Comparison of ENCODE assay signal across 17 cellular contexts in the genomic region with DNA sequence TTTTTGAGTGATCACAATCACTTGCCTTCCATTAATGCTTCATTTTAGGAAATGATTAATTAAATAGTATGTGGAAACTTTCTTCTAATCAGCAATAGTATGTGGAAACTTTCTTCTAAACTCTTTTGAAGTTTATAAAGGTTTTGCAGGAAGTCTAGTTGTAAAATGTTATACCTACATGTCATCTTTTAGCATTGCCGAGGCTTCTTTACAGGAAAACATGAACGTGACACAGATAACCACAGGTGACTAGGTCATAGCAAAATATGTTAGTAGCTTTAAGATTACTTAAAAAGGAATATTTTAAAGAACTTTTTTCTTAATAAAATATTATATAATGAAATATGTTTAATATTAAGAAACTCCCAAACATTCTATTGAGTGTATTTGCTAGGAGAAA.
"Had no signal": no experiment of that assay in that cellular context is flagged by ENCODE, and none has a peak within 500 bp of the region (broad histone marks: within the 10 kb centered on the region; RNA-seq: fewer than 3 reads in every experiment).

No MANE protein-coding gene starts in this region.

- ATAC-seq: heart right ventricle, left lung had no signal

- FAIRE-seq: astrocyte had no signal

- H3K4me3 ChIP-seq: cardiac muscle cell, heart right ventricle, left lung, neural progenitor cell, pancreas, skin epidermis, tibial artery, vagina had no signal

- H3K27me3 Mint-ChIP-seq: activated B cell treated with CpG ODN at 0.5 μM for 24 hours, memory B cell had no signal

- DNase-seq: activated B cell treated with CpG ODN at 0.5 μM for 24 hours; activated CD4-positive, alpha-beta T cell treated with anti-CD3 and anti-CD28 coated beads, Interleukin-2, amount 50 U/mL, for 4 hours; activated CD8-positive, alpha-beta memory T cell treated with anti-CD3 and anti-CD28 coated beads, Interleukin-2, amount 50 U/mL, for 48 hours; foreskin melanocyte; heart right ventricle; islet precursor cell; left lung; pancreas; retina; stimulated activated CD4-positive, alpha-beta T cell treated with anti-CD3 and anti-CD28 coated beads, Interleukin-4, amount 100 ng/mL, for 4 hours; tibial artery had no signal

- H3K4me3 Mint-ChIP-seq: activated B cell treated with CpG ODN at 0.5 μM for 24 hours, memory B cell, neural progenitor cell had no signal

- H3K9me3 ChIP-seq: heart right ventricle, left lung, pancreas, tibial artery, vagina had no signal

- H3K4me1 Mint-ChIP-seq: neural progenitor cell had no signal

- H3K27ac Mint-ChIP-seq: activated B cell treated with CpG ODN at 0.5 μM for 24 hours, memory B cell, neural progenitor cell had no signal
